In genomic region chr16:70523013-70523620, GRCh38 we compare ENCODE assay signal across 8 cellular contexts. TPM values are rescaled to one million over a fixed set of nuclear protein-coding genes. Genes with fewer than 3 reads are reported as not detected.
DNase-seq lines count a peak whose midpoint lies in the region; ATAC-seq and TF ChIP-seq lines count a peak whose summit lies in the region.

Gene COG4 (minus strand): TSS chr16:70523554. CDS start chr16:70523543, 11 bp downstream.

- WGBS in adipose tissue, 3 donors = 0% methylated on average over 34 of the region's 34 CpGs
- WGBS in heart left ventricle, 4 donors = 0 to 1% (median 0%) methylated on average over 33 to 34 of the region's 34 CpGs

- H3K36me3 ChIP-seq in DND-41 (ENCODE audit: insufficient read depth, low read length) (peaks cover 39% of the 10 kb centered on the region), heart left ventricle (peaks cover 0 to 42% (median 27%) of the 10 kb centered on the region in 9 donors)

- H3K4me2 ChIP-seq in DND-41 (ENCODE audit: insufficient read depth, low read length) = peak within 1 kb of the TSS; percentile 83

- H3K79me2 ChIP-seq in DND-41 (ENCODE audit: insufficient read depth, low read length) = peaks cover 75% of the 10 kb centered on the region

- no peaks in the 10 kb centered on the region for H3K9me3 Mint-ChIP-seq in type B pancreatic cell

- peak within 1 kb of the TSS; percentile 97 for H3K27ac ChIP-seq in DND-41 (ENCODE audit: low read length)
- H3K27ac ChIP-seq in adipose tissue (ENCODE audit: low read depth, low read length) = no peak within 1 kb of the TSS
- peak within 1 kb of the TSS; percentile 67 to 94 (median 87) for H3K27ac ChIP-seq in heart left ventricle

- H4K20me1 ChIP-seq in DND-41 (ENCODE audit: insufficient read depth, low read length) = peaks cover 20% of the 10 kb centered on the region

- peak within 1 kb of the TSS; percentile 88 for H3K9ac ChIP-seq in DND-41 (ENCODE audit: low read depth, low read length)

- no peak for TF ChIP-seq POLR2A in heart left ventricle (IDR thresholded peaks at IDR 0.05)

- no peaks in the 10 kb centered on the region for H3K27me3 Mint-ChIP-seq in type B pancreatic cell

- H3K36me3 Mint-ChIP-seq in type B pancreatic cell = peaks cover 27% of the 10 kb centered on the region

- peak within 1 kb of the TSS; percentile 97 for H3K27ac Mint-ChIP-seq in type B pancreatic cell

- H3K9me3 ChIP-seq in DND-41 (ENCODE audit: insufficient read depth, low read length, severe bottlenecking) (no peaks in the 10 kb centered on the region), heart left ventricle (no peaks in the 10 kb centered on the region)

- peak within 1 kb of the TSS; percentile 95 for H3K4me3 Mint-ChIP-seq in type B pancreatic cell

- ATAC-seq in DND-41 (ENCODE audit: insufficient read depth, low read depth) (peak; percentile 72), heart left ventricle (peak; percentile 85 to 95 (median 92))

- H3K4me3 ChIP-seq in DND-41 (ENCODE audit: low read depth in 1 of 2, low read length in 2 of 2) = peak within 1 kb of the TSS; percentile 69 to 71
- H3K4me3 ChIP-seq in heart left ventricle = peak within 1 kb of the TSS; percentile 58 to 99 (median 84)

- peak within 1 kb of the TSS; percentile 94 for H2AFZ ChIP-seq in DND-41 (ENCODE audit: low read depth, low read length)

- peaks cover 23% of the 10 kb centered on the region for H3K4me1 Mint-ChIP-seq in type B pancreatic cell (ENCODE audit: unreplicated experiment)

- H3K27me3 ChIP-seq in DND-41 (ENCODE audit: insufficient read depth, low read length, poor library complexity) (no peaks in the 10 kb centered on the region), heart left ventricle (no peaks in the 10 kb centered on the region)

- DNase-seq in DND-41 = peak; percentile 91
- peak; percentile 63 for DNase-seq in GOT3 (lab: John Stamatoyannopoulos, UW)
- peak; percentile 80 for DNase-seq in MV-4-11 (lab: John Stamatoyannopoulos, UW)
- peak; percentile 84 to 91 (median 87) for DNase-seq in T-helper 1 cell
- peak; percentile 87 to 93 (median 90) for DNase-seq in heart left ventricle
- DNase-seq in pons (ENCODE audit: low spot score) = peak; percentile 78
- DNase-seq in type B pancreatic cell (ENCODE audit: extremely low spot score, unreplicated experiment) = peak; percentile 89

- H3K4me1 ChIP-seq in DND-41 (ENCODE audit: insufficient read depth, low read length) (peaks cover 56% of the 10 kb centered on the region), heart left ventricle (peaks cover 3 to 60% (median 34%) of the 10 kb centered on the region in 12 donors)

- intact Hi-C loops in heart left ventricle (cut with DNase I) = loop anchor here in 5 of 10 donors (1.0 to 10.0 kb wide), 4 partner anchors 141 to 252 kb away; no protein-coding TSS in a partner anchor

- TF ChIP-seq CTCF in DND-41 (IDR thresholded peaks at IDR 0.05; ENCODE audit: borderline replicate concordance, extremely low read depth, low read length, poor library complexity, severe bottlenecking) (no peak), heart left ventricle (IDR thresholded peaks at IDR 0.05) (no peak), type B pancreatic cell (conservative IDR thresholded peaks at IDR 0.05) (no peak)

RNA-seq across cellular contexts. Expression of gene COG4, which starts in this region (rescaled TPM):
- polyA plus RNA-seq in adipose tissue (10 to 100 TPM; 22.9 to 32.3 (median 29.7) TPM), heart left ventricle (10 to 100 TPM; 31.8 to 35.1 TPM)
- total RNA-seq in heart left ventricle (10 to 100 TPM; 30.7 to 45.7 (median 41.7) TPM), type B pancreatic cell (ENCODE audit: low replicate concordance) (79.0 and 96.8 TPM in 2 replicates)
